In genomic region chr7:149870274-149870673, GRCh38 we compare ENCODE assay signal across 1 cellular context.
TF ChIP-seq lines count a peak whose summit lies in the region.

No MANE protein-coding gene starts in this region.

TF ChIP-seq in GM12878, 131 proteins besides CTCF, POLR2A, EP300 and RAD21 (continued from another document):
- no peak for TF ChIP-seq PAX5 (IDR thresholded peaks at IDR 0.05; ENCODE audit: borderline replicate concordance, low read depth, low read length)
- no peak for TF ChIP-seq ELK1 (IDR thresholded peaks at IDR 0.05; ENCODE audit: low read depth, low read length)
- TF ChIP-seq SKIL (IDR thresholded peaks at IDR 0.05; ENCODE audit: low read depth, poor library complexity, severe bottlenecking): no peak
- TF ChIP-seq HDAC2 (IDR thresholded peaks at IDR 0.05): no peak
- TF ChIP-seq MEF2B (IDR thresholded peaks at IDR 0.05; ENCODE audit: partially characterized antibody, poor library complexity, severe bottlenecking): no peak
- TF ChIP-seq REST (IDR thresholded peaks at IDR 0.05; ENCODE audit: low read depth, low read length): no peak
- no peak for TF ChIP-seq POU2F2 (IDR thresholded peaks at IDR 0.05; ENCODE audit: borderline replicate concordance, low read depth, low read length)
- no peak for TF ChIP-seq EZH2 (IDR thresholded peaks at IDR 0.05; ENCODE audit: borderline replicate concordance, control insufficient read depth, low read depth, low read length)
- no peak for TF ChIP-seq POLR2AphosphoS5 (IDR thresholded peaks at IDR 0.05; ENCODE audit: low read length)
- no peak for TF ChIP-seq DPF2 (IDR thresholded peaks at IDR 0.05)
- TF ChIP-seq MYC (IDR thresholded peaks at IDR 0.05; ENCODE audit: insufficient read depth, insufficient read length, insufficient replicate concordance, low read length, severe bottlenecking): no peak
- TF ChIP-seq HCFC1 (IDR thresholded peaks at IDR 0.05; ENCODE audit: low read length): no peak
